8 cellular contexts compared by ENCODE assay signal in the genomic region with DNA sequence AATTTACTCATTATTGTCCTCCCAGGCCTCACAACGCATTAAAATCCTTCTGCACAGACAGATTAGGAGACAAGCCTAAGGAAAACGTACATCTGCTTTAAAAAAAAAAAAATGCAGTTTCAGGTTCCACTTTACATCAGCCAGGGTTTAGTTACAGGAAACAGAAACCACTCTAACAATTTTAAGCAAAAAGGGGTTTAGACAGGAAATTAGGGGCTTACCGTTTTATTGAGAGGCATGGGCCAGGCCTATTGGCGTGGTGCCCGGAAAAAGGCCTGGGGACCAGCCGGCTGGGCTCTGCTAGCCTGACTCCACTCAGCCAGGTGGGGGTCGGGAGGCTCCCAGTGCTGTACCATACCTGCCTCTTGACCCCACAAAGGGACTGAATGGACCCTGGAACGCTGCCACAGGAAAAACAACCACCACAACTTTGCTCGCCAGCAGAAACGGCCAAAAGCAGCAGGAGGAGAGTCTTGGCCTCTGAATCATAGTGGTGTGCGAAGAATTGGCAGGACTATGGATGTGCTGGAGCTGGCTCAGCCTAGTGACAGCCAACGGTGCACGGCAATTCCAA.
DNase-seq lines count a peak whose midpoint lies in the region; ATAC-seq, FAIRE-seq and TF ChIP-seq lines count a peak whose summit lies in the region.

No MANE protein-coding gene starts in this region.

- peak overlapping the region; percentile 20 for H3K4me2 ChIP-seq in fibroblast of lung (ENCODE audit: extremely low read depth, insufficient read depth, low read length)

- WGBS in ovary, 3 donors: 3 to 5% (median 4%) methylated on average over 13 of the region's 13 CpGs

- peak overlapping the region in 1 of 4 experiments; percentile 4 for H3K4me3 ChIP-seq in fibroblast of lung (replicated peaks in 1 of 4; ENCODE audit: control extremely low read depth in 1 of 4, insufficient read depth in 1 of 4, low read depth in 3 of 4, low read length in 4 of 4)
- no peak overlapping the region for H3K4me3 ChIP-seq in ovary

- H4K20me1 ChIP-seq in fibroblast of lung (ENCODE audit: control insufficient read depth, extremely low read depth, insufficient read depth, low read length): no peaks in the 10 kb centered on the region

- H3K9me3 ChIP-seq in fibroblast of lung (ENCODE audit: control insufficient read depth, insufficient read depth, low read depth, low read length) (no peaks in the 10 kb centered on the region), ovary (no peaks in the 10 kb centered on the region)

- H3K27ac ChIP-seq in fibroblast of lung (ENCODE audit: insufficient read depth, low read length) (peak overlapping the region; percentile 93), ovary (peak overlapping the region; percentile 37 to 80)

- no peak overlapping the region for H2AFZ ChIP-seq in fibroblast of lung (ENCODE audit: low read length)

- ATAC-seq in GM19025 (IDR thresholded peaks at IDR 0.05; ENCODE audit: low read depth, unreplicated experiment) (peak; percentile 73), HG03108 (IDR thresholded peaks at IDR 0.05; ENCODE audit: unreplicated experiment) (peak; percentile 73)

- peak overlapping the region; percentile 61 for H3K9ac ChIP-seq in fibroblast of lung (ENCODE audit: insufficient read depth, low read length)

- TF ChIP-seq CTCF in fibroblast of lung (conservative IDR thresholded peaks at IDR 0.05 in 1 of 2, IDR thresholded peaks at IDR 0.05 in 1 of 2; ENCODE audit: low read depth in 1 of 2, low read length in 2 of 2) (no peak), ovary (IDR thresholded peaks at IDR 0.05) (no peak)

- H3K4me1 ChIP-seq in fibroblast of lung (ENCODE audit: control insufficient read depth, extremely low read depth, insufficient read depth, low read length) (peaks cover 20% of the 10 kb centered on the region), ovary (ENCODE audit: insufficient read depth) (peaks cover 13% of the 10 kb centered on the region)

- peak; percentile 17 for FAIRE-seq in urothelium cell line (lab: Jason Lieb, UNC)

- H3K36me3 ChIP-seq in fibroblast of lung (ENCODE audit: control insufficient read depth, insufficient read depth, low read length) (no peaks in the 10 kb centered on the region), ovary (no peaks in the 10 kb centered on the region)

- DNase-seq in AG08396 (ENCODE audit: low spot score) (peak; percentile 88), NCI-H446 treated with DMSO at 0.1 percent for 48 hours (lab: John Stamatoyannopoulos, UW) (peak; percentile 83), activated T-cell treated with anti-CD3 and anti-CD28 coated beads for 4 hours (peak; percentile 24), fibroblast of lung (ENCODE audit: low read depth in 2 of 2) (peak; percentile 97 to 98), ovary (peak; percentile 86 to 90 (median 87)), urothelium cell line (ENCODE audit: low spot score) (peak; percentile 71)

- TF ChIP-seq POLR2A in ovary (IDR thresholded peaks at IDR 0.05): no peak

- no peaks in the 10 kb centered on the region for H3K79me2 ChIP-seq in fibroblast of lung (ENCODE audit: control insufficient read depth, insufficient read depth, low read length)

- no peaks in the 10 kb centered on the region for H3K27me3 ChIP-seq in fibroblast of lung (ENCODE audit: control insufficient read depth, insufficient read depth, low read length)
- no peaks in the 10 kb centered on the region for H3K27me3 ChIP-seq in ovary

- intact Hi-C loops in ovary (cut with DNase I): loop anchor here in 1 of 4 donors (10.0 kb wide), 2 partner anchors 57 to 127 kb away; a partner anchor contains a TSS

- no peak for TF ChIP-seq EP300 in ovary (IDR thresholded peaks at IDR 0.05)

Comparison
In these comparisons a context has a peak if more than half of its experiments do, and no peak if none do; other contexts are left out.
1. DNase-seq: peak in every context shown above with its lines; median percentile 98 in fibroblast of lung; 88 in AG08396; 87 in ovary; 83 in NCI-H446 treated with DMSO at 0.1 percent for 48 hours; 71 in urothelium cell line; 24 in activated T-cell treated with anti-CD3 and anti-CD28 coated beads for 4 hours.